Comparison of ENCODE assay signal across 18 cellular contexts in the genomic region with DNA sequence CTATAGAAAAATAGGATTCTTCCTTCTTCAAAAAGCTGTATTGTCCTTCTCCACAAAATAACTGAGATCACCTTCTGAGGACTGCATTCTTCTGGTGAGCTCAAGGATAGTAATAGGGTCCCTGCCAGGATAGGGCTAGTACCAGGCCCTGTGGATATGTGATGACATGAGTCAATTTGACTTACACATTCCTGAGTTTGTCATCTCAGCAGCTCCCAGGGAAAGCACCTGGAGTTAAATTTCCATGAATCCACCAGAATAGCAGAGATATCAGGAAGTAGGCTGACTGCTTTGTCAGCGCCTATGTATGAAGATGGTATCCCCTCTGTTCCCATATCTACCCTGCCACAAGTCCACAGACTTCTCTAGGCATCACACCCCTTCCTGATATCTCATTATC.
"Had no signal": no experiment of that assay in that cellular context is flagged by ENCODE, and none has a peak within 500 bp of the region (broad histone marks: within the 10 kb centered on the region; RNA-seq: fewer than 3 reads in every experiment).

No MANE protein-coding gene starts in this region.

- H3K27ac ChIP-seq: cardiac muscle cell, esophagus muscularis mucosa, heart left ventricle, tibial nerve had no signal

- H3K36me3 ChIP-seq: cardiac muscle cell, esophagus muscularis mucosa, heart left ventricle, tibial nerve had no signal

- ATAC-seq: activated T-cell treated with anti-CD3 and anti-CD28 coated beads, Interleukin-2, amount 50 U/mL, for 4 hours; heart left ventricle; left lobe of liver; natural killer cell treated with Interleukin-12 subunit alpha and Interleukin-12 subunit beta and Interleukin-15 and Interleukin-18, amount 100 ng/mL, for 72 hours; WTC11 had no signal

- H3K9me3 ChIP-seq: esophagus muscularis mucosa, heart left ventricle, tibial nerve had no signal

- H3K4me3 ChIP-seq: cardiac muscle cell, esophagus muscularis mucosa, heart left ventricle, tibial nerve had no signal

- H3K4me1 ChIP-seq: esophagus muscularis mucosa, heart left ventricle had no signal

- DNase-seq: activated CD4-positive, alpha-beta memory T cell treated with anti-CD3 and anti-CD28 coated beads, Interleukin-2, amount 10 ng/mL, durations not matched to agents 7 days and 5 days; activated CD4-positive, alpha-beta T cell treated with anti-CD3 and anti-CD28 coated beads for 4 hours; activated effector memory CD4-positive, alpha-beta T cell treated with Interleukin-2 at 50 U/mL for 16 hours; activated naive CD4-positive, alpha-beta T cell treated with anti-CD3 and anti-CD28 coated beads, Interleukin-2, amount 50 U/mL, for 16 hours; activated T-cell treated with anti-CD3 and anti-CD28 coated beads, Interleukin-2, amount 50 U/mL, for 4 hours; heart left ventricle; stimulated activated CD4-positive, alpha-beta T cell treated with anti-CD3 and anti-CD28 coated beads, Interleukin-2, amount 100 ng/mL, for 48 hours; stimulated activated naive CD4-positive, alpha-beta T cell; substantia nigra had no signal

- FAIRE-seq: astrocyte, endometrium, TTC549 had no signal

- H3K27me3 ChIP-seq: cardiac muscle cell, heart left ventricle, tibial nerve had no signal
